13 cellular contexts compared by ENCODE assay signal in the genomic region with DNA sequence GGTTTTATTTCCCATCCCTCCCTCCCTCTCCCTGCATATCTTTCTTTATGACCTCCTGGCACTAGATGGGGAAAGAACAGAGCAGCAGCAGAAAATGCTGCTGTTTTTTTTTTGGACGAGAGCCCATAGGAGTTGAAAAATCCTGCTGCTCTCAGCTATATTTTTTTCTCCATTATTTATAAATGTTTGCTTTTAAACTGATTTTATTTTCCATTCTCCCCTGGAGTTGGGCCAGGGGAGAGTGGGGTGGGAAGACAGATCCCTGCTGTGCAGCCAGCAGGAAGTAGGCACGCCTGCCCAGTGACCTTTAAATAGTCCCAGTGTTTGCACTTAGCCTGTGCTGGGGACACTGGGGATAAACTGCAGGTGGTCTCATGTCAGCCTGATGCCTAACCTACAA. TPM values are rescaled to one million over a fixed set of nuclear protein-coding genes. Genes with fewer than 3 reads are reported as not detected.
A peak's percentile ranks its signal among the peaks of the same experiment; 100 is the strongest.
DNase-seq lines count a peak whose midpoint lies in the region; ATAC-seq, FAIRE-seq and TF ChIP-seq lines count a peak whose summit lies in the region.
"Had no signal": no experiment of that assay in that cellular context is flagged by ENCODE, and none has a peak within 500 bp of the region (broad histone marks: within the 10 kb centered on the region; RNA-seq: fewer than 3 reads in every experiment).

No MANE protein-coding gene starts in this region.

- TF ChIP-seq CTCF in thyroid gland (IDR thresholded peaks at IDR 0.05) (no peak), endodermal cell (conservative IDR thresholded peaks at IDR 0.05) (no peak)

- 46 to 62% methylated on average over 2 of the region's 2 CpGs for WGBS in thyroid gland, 2 donors
- 85% methylated on average over 2 of the region's 2 CpGs; no CpG with 5 or more reads in 1 of the 2 experiments for WGBS in endodermal cell (ENCODE audit: insufficient coverage in 1 of 2, insufficient read length in 1 of 2), 2 experiments

- H3K27me3 ChIP-seq in thyroid gland (no peaks in the 10 kb centered on the region), endodermal cell (ENCODE audit: control insufficient read depth, insufficient read depth, low read length, poor library complexity, severe bottlenecking) (no peaks in the 10 kb centered on the region)

- FAIRE-seq in endometrium (lab: Jason Lieb, UNC), result peak; percentile 82

- peak; percentile 16 to 62 for DNase-seq in NCI-H2081 (lab: John Stamatoyannopoulos, UW)
- DNase-seq in NCI-H2081 treated with DMSO at 0.1 percent for 48 hours (lab: John Stamatoyannopoulos, UW), result no peak
- no peak for DNase-seq in memory B cell (ENCODE audit: low spot score in 2 of 2)
- peak in 1 of 2 donors; percentile 18 for DNase-seq in thyroid gland
- no peak for DNase-seq in NCI-H524 treated with DMSO at 0.1 percent for 48 hours (lab: John Stamatoyannopoulos, UW)
- no peak for DNase-seq in germinal center (ENCODE audit: low spot score)
- DNase-seq in endodermal cell, result no peak
- DNase-seq: activated CD4-positive, CD25-positive, alpha-beta regulatory T cell treated with anti-CD3 and anti-CD28 coated beads, Interleukin-2, amount 50 U/mL, for 72 hours; activated naive CD4-positive, alpha-beta T cell; effector memory CD4-positive, alpha-beta T cell; NCI-H2171 treated with DMSO at 0.1 percent for 48 hours; RPMI8226 had no signal

- H3K36me3 Mint-ChIP-seq in memory B cell, result peaks cover 57% of the 10 kb centered on the region
- peaks cover 83% of the 10 kb centered on the region for H3K36me3 Mint-ChIP-seq in endodermal cell (ENCODE audit: low read depth)

- no peak overlapping the region for H3K4me3 Mint-ChIP-seq in memory B cell
- H3K4me3 Mint-ChIP-seq in endodermal cell, result no peak overlapping the region

- H3K27ac Mint-ChIP-seq in memory B cell (peak overlapping the region; percentile 35), endodermal cell (no peak overlapping the region)

- H3K4me1 Mint-ChIP-seq in memory B cell (peaks cover 15% of the 10 kb centered on the region), endodermal cell (peaks cover 11% of the 10 kb centered on the region)

- TF ChIP-seq POLR2A in thyroid gland (IDR thresholded peaks at IDR 0.05), result no peak

- ATAC-seq in memory B cell (ENCODE audit: low read depth), result no peak

- intact Hi-C loops in thyroid gland (cut with DNase I), result no loop called here

- H3K4me3 ChIP-seq in thyroid gland (replicated peaks in 1 of 3) (no peak overlapping the region), endodermal cell (ENCODE audit: low read length) (no peak overlapping the region)

- H3K9me3 ChIP-seq in thyroid gland, result no peaks in the 10 kb centered on the region
- no peaks in the 10 kb centered on the region for H3K9me3 ChIP-seq in endodermal cell (ENCODE audit: control insufficient read depth, low read length)

- H3K27me3 Mint-ChIP-seq in memory B cell (no peaks in the 10 kb centered on the region), endodermal cell (ENCODE audit: insufficient read depth) (no peaks in the 10 kb centered on the region)

- peaks cover 29 to 44% of the 10 kb centered on the region in 2 donors for H3K36me3 ChIP-seq in thyroid gland
- peaks cover 75% of the 10 kb centered on the region for H3K36me3 ChIP-seq in endodermal cell (ENCODE audit: control insufficient read depth, insufficient read depth, low read length)

- peaks cover 3 to 19% of the 10 kb centered on the region in 2 donors for H3K4me1 ChIP-seq in thyroid gland
- H3K4me1 ChIP-seq in endodermal cell (ENCODE audit: control insufficient read depth, insufficient read depth, low read length), result no peaks in the 10 kb centered on the region

- peak overlapping the region in 2 of 3 donors; percentile 56 to 67 for H3K27ac ChIP-seq in thyroid gland
- no peak overlapping the region for H3K27ac ChIP-seq in endodermal cell (ENCODE audit: low read depth, low read length)

- H3K9me3 Mint-ChIP-seq in memory B cell (no peaks in the 10 kb centered on the region), endodermal cell (no peaks in the 10 kb centered on the region)

- no peak overlapping the region for H3K9ac ChIP-seq in endodermal cell (ENCODE audit: extremely low read depth, low read length, poor library complexity, severe bottlenecking)

RNA-seq across cellular contexts. Expression of a gene that starts 17.4 kb away (rescaled TPM):
- total RNA-seq in thyroid gland (10 to 100 TPM; 41.2 to 72.3 (median 53.9) TPM), endodermal cell (10 to 100 TPM; 32.5 to 34.3 TPM)
- polyA plus RNA-seq in endodermal cell (2013, experiment 1 of 2), result 11.8 TPM
- polyA plus RNA-seq in endodermal cell (2013, experiment 2 of 2), result 12.3 TPM

RNA-seq across cellular contexts. Expression of a gene that starts 37.5 kb away (rescaled TPM):
- total RNA-seq in thyroid gland, result 1 to 10 TPM in 3 of 4 donors, under 1 TPM in 1; 0.54 to 2.9 (median 2.0) TPM
- total RNA-seq in endodermal cell, result 1 to 10 TPM; 2.2 to 2.5 TPM
- polyA plus RNA-seq in endodermal cell (2013, experiment 1 of 2), result 2.8 TPM
- 3.1 TPM for polyA plus RNA-seq in endodermal cell (2013, experiment 2 of 2)

Comparison
In these comparisons a context has a peak if more than half of its experiments do, and no peak if none do; other contexts are left out.
1. DNase-seq: peak in NCI-H2081 (2 of 2); none in NCI-H2081 treated with DMSO at 0.1 percent for 48 hours (single experiment), memory B cell (0 of 2), NCI-H524 treated with DMSO at 0.1 percent for 48 hours (single experiment), germinal center (single experiment) and endodermal cell (single experiment).